ENCODE assay signal across 8 cellular contexts in the genomic region with DNA sequence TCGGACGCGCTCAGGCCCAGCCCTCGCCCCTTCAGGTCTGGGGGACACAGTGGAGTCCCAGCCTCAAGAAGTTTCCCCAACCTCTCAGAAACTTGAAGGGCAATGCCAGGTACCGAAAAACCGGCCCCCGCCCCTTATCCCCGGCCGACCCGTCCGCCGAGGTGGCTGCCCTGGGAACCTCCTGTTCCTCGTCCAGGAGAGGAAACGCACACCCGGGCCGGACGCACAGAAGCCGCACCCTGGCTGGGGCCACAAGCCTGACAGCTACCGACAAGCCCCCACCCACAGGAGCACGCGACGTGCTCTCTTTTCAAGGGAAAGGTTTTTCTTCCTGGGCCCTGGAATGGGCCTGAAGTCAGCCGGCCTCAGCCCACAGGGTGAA. TPM values are rescaled to one million over a fixed set of nuclear protein-coding genes. Genes with fewer than 3 reads are reported as not detected.
DNase-seq lines count a peak whose midpoint lies in the region; ATAC-seq and TF ChIP-seq lines count a peak whose summit lies in the region.

No MANE protein-coding gene starts in this region.

- H2AFZ ChIP-seq in neuronal stem cell (ENCODE audit: low read length), result no peak overlapping the region

- peak overlapping the region; percentile 76 for H3K4ac ChIP-seq in neuronal stem cell (ENCODE audit: low read length)

- peaks cover 2% of the 10 kb centered on the region for H3K79me1 ChIP-seq in neuronal stem cell (ENCODE audit: low read depth, low read length)

- H3K4me1 ChIP-seq in esophagus muscularis mucosa (peaks cover 42 to 68% (median 65%) of the 10 kb centered on the region in 4 donors), neuronal stem cell (ENCODE audit: control insufficient read depth in 2 of 2, insufficient read depth in 1 of 2, low read depth in 1 of 2, low read length in 2 of 2) (peaks cover 0 to 10% of the 10 kb centered on the region in 2 donors), aorta (ENCODE audit: control insufficient read depth in 1 of 2, insufficient read depth in 2 of 2, low read length in 2 of 2) (no peaks in the 10 kb centered on the region)

- no peaks in the 10 kb centered on the region for H3K36me3 Mint-ChIP-seq in stimulated activated naive CD8-positive, alpha-beta T cell treated with anti-CD3 and anti-CD28 coated beads, Interleukin-15, Interleukin-2, amounts not matched to agents 100 ng/mL and 50 ng/mL, for 24 hours (ENCODE audit: low read depth)

- peak overlapping the region; percentile 88 for H3K18ac ChIP-seq in neuronal stem cell (ENCODE audit: low read length)

- H3K9me3 Mint-ChIP-seq in stimulated activated naive CD8-positive, alpha-beta T cell treated with anti-CD3 and anti-CD28 coated beads, Interleukin-15, Interleukin-2, amounts not matched to agents 100 ng/mL and 50 ng/mL, for 24 hours, result no peaks in the 10 kb centered on the region

- H2BK15ac ChIP-seq in neuronal stem cell (ENCODE audit: low read length), result peak overlapping the region; percentile 87

- peak overlapping the region; percentile 45 to 72 (median 65) for H3K27ac ChIP-seq in esophagus muscularis mucosa (replicated peaks in 1 of 4)
- H3K27ac ChIP-seq in neuronal stem cell (replicated peaks; ENCODE audit: low read length), result no peak overlapping the region
- no peak overlapping the region for H3K27ac ChIP-seq in aorta (ENCODE audit: low read depth in 1 of 2, low read length in 2 of 2)

- H3K36me3 ChIP-seq in esophagus muscularis mucosa, result no peaks in the 10 kb centered on the region
- H3K36me3 ChIP-seq in neuronal stem cell (replicated peaks in 1 of 2; ENCODE audit: control insufficient read depth in 2 of 2, insufficient read depth in 2 of 2, low read length in 2 of 2), result no peaks in the 10 kb centered on the region
- H3K36me3 ChIP-seq in aorta (ENCODE audit: control insufficient read depth in 1 of 2, insufficient read depth in 2 of 2, low read length in 1 of 2), result no peaks in the 10 kb centered on the region

- H3K4me2 ChIP-seq in neuronal stem cell (ENCODE audit: insufficient read depth, low read length, poor library complexity, severe bottlenecking), result peak overlapping the region; percentile 93

- no peak overlapping the region for H3K9ac ChIP-seq in neuronal stem cell (ENCODE audit: low read depth, low read length, poor library complexity)

- no peak for DNase-seq in stimulated activated naive CD8-positive, alpha-beta T cell treated with anti-CD3 and anti-CD28 coated beads, Interleukin-15, Interleukin-2, amounts not matched to agents 100 U/mL and 50 U/mL, for 24 hours
- no peak for DNase-seq in esophagus muscularis mucosa (ENCODE audit: extremely low spot score)
- DNase-seq in neuronal stem cell (ENCODE audit: low spot score), result no peak
- no peak for DNase-seq in aorta
- no peak for DNase-seq in superior temporal gyrus (ENCODE audit: extremely low spot score)
- no peak for DNase-seq in NCI-H82 treated with DMSO at 0.1 percent for 48 hours (lab: John Stamatoyannopoulos, UW; ENCODE audit: unreplicated experiment)

- H4K8ac ChIP-seq in neuronal stem cell (ENCODE audit: low read depth, low read length), result no peak overlapping the region

- peak overlapping the region; percentile 67 for H3K4me3 Mint-ChIP-seq in stimulated activated naive CD8-positive, alpha-beta T cell treated with anti-CD3 and anti-CD28 coated beads, Interleukin-15, Interleukin-2, amounts not matched to agents 100 ng/mL and 50 ng/mL, for 24 hours

- WGBS in esophagus muscularis mucosa, result 21% methylated on average over 19 of the region's 23 CpGs
- no CpG with 5 or more reads among the region's 23 CpGs for WGBS in neuronal stem cell (ENCODE audit: extremely low coverage in 2 of 2, insufficient read length in 2 of 2, insufficient replicate concordance in 1 of 2), 2 donors
- 55 to 59% methylated on average over 23 of the region's 23 CpGs for WGBS in aorta, 2 donors

- intact Hi-C loops in esophagus muscularis mucosa (cut with DNase I), result loop anchor here (2.0 to 10.0 kb wide), 2 partner anchors 225 to 275 kb away; no protein-coding TSS in a partner anchor
- intact Hi-C loops in aorta (cut with DNase I), result loop anchor here in 1 of 2 donors (10.0 kb wide), 1 partner anchor 275 kb away; a partner anchor contains a TSS

- no peak for TF ChIP-seq POLR2A in esophagus muscularis mucosa (IDR thresholded peaks at IDR 0.05; ENCODE audit: low read depth)

- peak overlapping the region; percentile 58 for H2BK12ac ChIP-seq in neuronal stem cell (ENCODE audit: low read length)

- H3K27ac Mint-ChIP-seq in stimulated activated naive CD8-positive, alpha-beta T cell treated with anti-CD3 and anti-CD28 coated beads, Interleukin-15, Interleukin-2, amounts not matched to agents 100 ng/mL and 50 ng/mL, for 24 hours, result no peak overlapping the region

- peaks cover 8% of the 10 kb centered on the region for H3K4me1 Mint-ChIP-seq in stimulated activated naive CD8-positive, alpha-beta T cell treated with anti-CD3 and anti-CD28 coated beads, Interleukin-15, Interleukin-2, amounts not matched to agents 100 ng/mL and 50 ng/mL, for 24 hours (ENCODE audit: low read depth)

- TF ChIP-seq CTCF in esophagus muscularis mucosa (IDR thresholded peaks at IDR 0.05), result no peak

- H3K27me3 ChIP-seq in esophagus muscularis mucosa, result peaks cover 0 to 94% (median 17%) of the 10 kb centered on the region in 4 donors
- peaks cover 11 to 88% (median 35%) of the 10 kb centered on the region in 3 experiments for H3K27me3 ChIP-seq in neuronal stem cell (ENCODE audit: control insufficient read depth in 3 of 3, insufficient read depth in 3 of 3, low read depth in 1 of 3, low read length in 3 of 3)
- no peaks in the 10 kb centered on the region for H3K27me3 ChIP-seq in aorta (ENCODE audit: control insufficient read depth in 1 of 2, insufficient read depth in 2 of 2, low read length in 1 of 2)

- H2AK5ac ChIP-seq in neuronal stem cell (ENCODE audit: low read depth, low read length), result peak overlapping the region; percentile 56

- peak overlapping the region; percentile 48 for H2BK5ac ChIP-seq in neuronal stem cell (ENCODE audit: low read length)

- H3K4me3 ChIP-seq in esophagus muscularis mucosa (peak overlapping the region; percentile 55 to 61 (median 58)), neuronal stem cell (ENCODE audit: low read length in 2 of 2) (peak overlapping the region in 1 of 2 donors; percentile 83), aorta (ENCODE audit: low read length in 2 of 2) (no peak overlapping the region)

- peaks cover 39% of the 10 kb centered on the region for H3K27me3 Mint-ChIP-seq in stimulated activated naive CD8-positive, alpha-beta T cell treated with anti-CD3 and anti-CD28 coated beads, Interleukin-15, Interleukin-2, amounts not matched to agents 100 ng/mL and 50 ng/mL, for 24 hours

- H2BK120ac ChIP-seq in neuronal stem cell (ENCODE audit: low read depth, low read length), result no peak overlapping the region

- no peak for TF ChIP-seq EP300 in esophagus muscularis mucosa (IDR thresholded peaks at IDR 0.05)

- peak overlapping the region; percentile 21 for H3K14ac ChIP-seq in neuronal stem cell (ENCODE audit: low read length)

- no peak overlapping the region for H4K91ac ChIP-seq in neuronal stem cell (ENCODE audit: low read depth, low read length, poor library complexity)

- peak overlapping the region; percentile 3 for H3K23ac ChIP-seq in neuronal stem cell (ENCODE audit: low read depth, low read length, poor library complexity)

- H3K9me3 ChIP-seq in esophagus muscularis mucosa (no peaks in the 10 kb centered on the region), neuronal stem cell (replicated peaks in 1 of 2; ENCODE audit: control insufficient read depth in 2 of 2, insufficient read depth in 1 of 2, low read depth in 1 of 2, low read length in 2 of 2) (no peaks in the 10 kb centered on the region), aorta (ENCODE audit: control insufficient read depth, low read length) (no peaks in the 10 kb centered on the region)

- ATAC-seq in stimulated activated naive CD8-positive, alpha-beta T cell treated with anti-CD3 and anti-CD28 coated beads, Interleukin-15, Interleukin-2, amounts not matched to agents 100 U/mL and 50 U/mL, for 24 hours, result no peak
- ATAC-seq in aorta (ENCODE audit: low FRiP score), result peak; percentile 12
- no peak for ATAC-seq in HG03571 (IDR thresholded peaks at IDR 0.05; ENCODE audit: unreplicated experiment)

RNA-seq across cellular contexts. Expression of a gene that starts 37.2 kb away (rescaled TPM):
- total RNA-seq in esophagus muscularis mucosa, result 10 to 100 TPM in 1 of 4 donors, 1 to 10 TPM in 3; 2.0 to 10.4 (median 3.5) TPM
- 8.3 TPM for polyA plus RNA-seq in neuronal stem cell (2013, experiment 1 of 2)
- polyA plus RNA-seq in neuronal stem cell (2013, experiment 2 of 2), result 8.0 TPM
- 1 to 10 TPM; 4.4 to 9.4 TPM for total RNA-seq in aorta
- polyA plus RNA-seq in aorta, result 1 to 10 TPM in 1 of 2 donors, under 1 TPM in 1; 0.18 to 1.0 TPM

Comparison
In these comparisons a context has a peak if more than half of its experiments do, and no peak if none do; other contexts are left out.
1. H3K27ac ChIP-seq: peak in esophagus muscularis mucosa (4 of 4); none in neuronal stem cell (single experiment) and aorta (0 of 2).
2. H3K4me3 ChIP-seq: peak in esophagus muscularis mucosa (4 of 4); none in aorta (0 of 2).